ENCODE assay signal across 11 cellular contexts in the genomic region with DNA sequence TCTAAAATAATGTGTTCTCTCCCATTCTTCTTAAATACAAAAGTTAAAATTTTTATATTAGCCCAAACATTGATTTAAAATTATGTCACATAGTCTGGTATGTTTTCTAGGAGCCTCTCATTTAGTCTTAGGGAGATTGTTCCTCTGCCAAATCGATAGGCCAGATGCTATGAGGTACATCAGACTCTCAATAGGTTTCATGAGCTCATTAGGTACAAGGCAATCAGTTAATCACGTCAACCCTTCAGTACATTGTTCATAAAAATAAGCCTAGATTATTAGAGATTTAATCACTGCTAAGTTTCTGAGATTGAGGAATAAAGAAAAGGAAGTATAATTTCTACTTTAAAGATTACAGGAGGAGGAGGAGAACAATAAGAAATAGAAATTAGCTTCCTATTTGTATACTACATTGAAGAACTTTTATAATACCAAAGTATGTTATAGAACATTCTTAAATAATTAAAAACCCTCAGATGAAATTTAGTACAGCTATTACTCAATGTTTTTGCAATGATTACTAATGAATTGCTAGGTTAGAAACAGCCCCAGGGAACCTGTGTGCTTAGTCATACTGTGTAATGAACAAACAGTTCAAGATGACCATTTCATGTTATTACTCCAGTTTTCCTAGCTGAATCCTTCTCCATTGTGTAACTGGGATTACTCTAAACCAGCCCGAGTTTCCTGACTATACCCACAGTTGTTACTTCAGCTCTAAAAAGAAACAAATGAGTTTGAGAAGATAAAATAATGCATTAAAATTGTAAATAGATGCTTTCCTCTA.
DNase-seq lines count a peak whose midpoint lies in the region; ATAC-seq and TF ChIP-seq lines count a peak whose summit lies in the region.
"Had no signal": no experiment of that assay in that cellular context is flagged by ENCODE, and none has a peak within 500 bp of the region (broad histone marks: within the 10 kb centered on the region; RNA-seq: fewer than 3 reads in every experiment).

No MANE protein-coding gene starts in this region.

- peak overlapping the region in 2 of 4 donors; percentile 30 to 52 for H3K27ac ChIP-seq in esophagus squamous epithelium
- H3K27ac ChIP-seq: neutrophil had no signal

- WGBS in esophagus squamous epithelium, 2 donors: 31 to 41% methylated on average over 3 of the region's 3 CpGs

- DNase-seq in EL: peak; percentile 87
- peak; percentile 54 for DNase-seq in RPMI7951 (ENCODE audit: low read depth)
- peak; percentile 83 for DNase-seq in fibroblast of the aortic adventitia (ENCODE audit: low read depth)
- peak; percentile 18 for DNase-seq in retinal pigment epithelial cell (ENCODE audit: low read depth)
- no peak for DNase-seq in esophagus squamous epithelium (lab: John Stamatoyannopoulos, UW)
- no peak for DNase-seq in activated naive CD4-positive, alpha-beta T cell treated with Interleukin-2 at 50 U/mL for 16 hours
- DNase-seq in left lobe of liver (ENCODE audit: low spot score): no peak
- DNase-seq in activated CD8-positive, alpha-beta memory T cell treated with anti-CD3 and anti-CD28 coated beads, Interleukin-2, amount 50 U/mL, for 48 hours: no peak
- DNase-seq: activated CD4-positive, alpha-beta T cell treated with anti-CD3 and anti-CD28 coated beads, Interleukin-2, amount 50 U/mL, for 1 hour; NCI-H1092 treated with DMSO at 0.1 percent for 48 hours had no signal

- peaks cover 0 to 45% (median 6%) of the 10 kb centered on the region in 3 donors for H3K4me1 ChIP-seq in esophagus squamous epithelium

- no peak for TF ChIP-seq POLR2A in esophagus squamous epithelium (IDR thresholded peaks at IDR 0.05)

- H3K4me3 ChIP-seq in fibroblast of the aortic adventitia (ENCODE audit: low read depth, low read length): no peak overlapping the region
- H3K4me3 ChIP-seq in retinal pigment epithelial cell (ENCODE audit: low read length): no peak overlapping the region
- H3K4me3 ChIP-seq in esophagus squamous epithelium: no peak overlapping the region

- intact Hi-C loops in esophagus squamous epithelium (cut with DNase I): no loop called here

- H3K36me3 ChIP-seq in esophagus squamous epithelium: no peaks in the 10 kb centered on the region
- H3K36me3 ChIP-seq: neutrophil had no signal

- TF ChIP-seq CTCF in fibroblast of the aortic adventitia (IDR thresholded peaks at IDR 0.05; ENCODE audit: insufficient read depth, low read length) (no peak), retinal pigment epithelial cell (conservative IDR thresholded peaks at IDR 0.05; ENCODE audit: low read depth, low read length) (no peak), esophagus squamous epithelium (IDR thresholded peaks at IDR 0.05) (no peak)

- H3K9me3 ChIP-seq in esophagus squamous epithelium: no peaks in the 10 kb centered on the region
- H3K9me3 ChIP-seq: neutrophil had no signal

- no peaks in the 10 kb centered on the region for H3K27me3 ChIP-seq in esophagus squamous epithelium
- H3K27me3 ChIP-seq: neutrophil had no signal

- no peak for ATAC-seq in left lobe of liver

Comparison
In these comparisons a context has a peak if more than half of its experiments do, and no peak if none do; other contexts are left out.
1. DNase-seq: peak in EL (single experiment), RPMI7951 (single experiment), fibroblast of the aortic adventitia (single experiment) and retinal pigment epithelial cell (single experiment); none in esophagus squamous epithelium (single experiment), activated naive CD4-positive, alpha-beta T cell treated with Interleukin-2 at 50 U/mL for 16 hours (single experiment), left lobe of liver (single experiment) and activated CD8-positive, alpha-beta memory T cell treated with anti-CD3 and anti-CD28 coated beads, Interleukin-2, amount 50 U/mL, for 48 hours (single experiment).